In the genomic region with DNA sequence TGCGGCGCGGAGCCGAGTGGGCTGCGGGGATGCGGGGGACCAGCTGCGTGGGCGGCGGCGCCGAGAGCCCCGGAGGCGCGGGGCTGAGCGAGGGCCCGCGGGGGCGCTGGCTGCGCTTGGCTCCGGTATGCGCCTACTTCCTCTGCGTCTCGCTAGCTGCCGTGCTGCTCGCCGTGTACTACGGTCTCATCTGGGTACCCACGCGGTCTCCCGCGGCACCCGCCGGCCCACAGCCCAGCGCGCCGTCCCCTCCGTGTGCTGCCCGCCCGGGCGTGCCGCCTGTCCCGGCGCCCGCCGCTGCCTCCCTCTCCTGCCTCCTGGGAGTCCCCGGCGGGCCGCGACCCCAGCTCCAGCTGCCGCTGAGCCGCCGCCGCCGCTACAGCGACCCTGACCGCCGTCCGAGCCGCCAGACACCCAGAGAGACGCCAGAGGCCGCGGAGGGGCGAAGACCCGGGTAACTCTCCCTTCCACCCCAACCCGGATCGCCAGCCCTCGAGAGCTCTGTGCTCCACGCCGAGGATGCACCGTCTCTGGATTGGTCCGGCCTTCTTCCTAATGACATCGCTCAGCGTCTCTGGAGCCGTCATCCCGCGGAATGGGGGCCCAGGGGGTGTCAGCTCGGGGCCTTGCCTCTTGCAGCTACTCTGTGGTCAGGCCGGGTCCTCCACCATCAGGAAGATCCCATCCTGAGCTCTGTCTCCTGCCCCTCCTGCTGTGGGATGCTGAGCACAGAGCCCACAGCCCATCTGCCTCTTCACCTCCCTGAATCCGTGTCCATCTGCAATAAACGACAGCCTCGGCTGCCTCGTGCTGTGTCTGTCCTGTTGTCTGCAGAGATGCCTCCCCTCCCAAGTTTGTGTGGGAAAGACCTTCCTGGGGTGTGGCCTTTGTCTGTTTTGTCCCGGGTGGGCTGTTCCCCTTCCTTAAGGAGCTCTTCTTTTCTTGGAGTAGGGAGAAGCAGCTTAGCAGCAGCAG, we compare ENCODE assay signal across 2 cellular contexts.
A peak's percentile ranks its signal among the peaks of the same experiment; 100 is the strongest.
TF ChIP-seq lines count a peak whose summit lies in the region.

No MANE protein-coding gene starts in this region.

TF ChIP-seq in Ishikawa, 13 proteins besides CTCF, POLR2A, EP300 and RAD21:
- TF ChIP-seq MAX (IDR thresholded peaks at IDR 0.05) (no peak; the same call in 1 of the 2 replicates), ZBTB7A (IDR thresholded peaks at IDR 0.05; ENCODE audit: low read depth) (peak; percentile 33; the same call in 1 of the 2 replicates), EGR1 (IDR thresholded peaks at IDR 0.05) (peak; percentile 88), TCF12 (IDR thresholded peaks at IDR 0.05; ENCODE audit: low read depth) (no peak), FOXM1 (IDR thresholded peaks at IDR 0.05; ENCODE audit: borderline replicate concordance, low read depth) (no peak), TAF1 (IDR thresholded peaks at IDR 0.05; ENCODE audit: low read depth) (no peak)

TF ChIP-seq in GM12878, 131 proteins besides CTCF, POLR2A, EP300 and RAD21 (continues in another document):
- TF ChIP-seq, protein P1, sequence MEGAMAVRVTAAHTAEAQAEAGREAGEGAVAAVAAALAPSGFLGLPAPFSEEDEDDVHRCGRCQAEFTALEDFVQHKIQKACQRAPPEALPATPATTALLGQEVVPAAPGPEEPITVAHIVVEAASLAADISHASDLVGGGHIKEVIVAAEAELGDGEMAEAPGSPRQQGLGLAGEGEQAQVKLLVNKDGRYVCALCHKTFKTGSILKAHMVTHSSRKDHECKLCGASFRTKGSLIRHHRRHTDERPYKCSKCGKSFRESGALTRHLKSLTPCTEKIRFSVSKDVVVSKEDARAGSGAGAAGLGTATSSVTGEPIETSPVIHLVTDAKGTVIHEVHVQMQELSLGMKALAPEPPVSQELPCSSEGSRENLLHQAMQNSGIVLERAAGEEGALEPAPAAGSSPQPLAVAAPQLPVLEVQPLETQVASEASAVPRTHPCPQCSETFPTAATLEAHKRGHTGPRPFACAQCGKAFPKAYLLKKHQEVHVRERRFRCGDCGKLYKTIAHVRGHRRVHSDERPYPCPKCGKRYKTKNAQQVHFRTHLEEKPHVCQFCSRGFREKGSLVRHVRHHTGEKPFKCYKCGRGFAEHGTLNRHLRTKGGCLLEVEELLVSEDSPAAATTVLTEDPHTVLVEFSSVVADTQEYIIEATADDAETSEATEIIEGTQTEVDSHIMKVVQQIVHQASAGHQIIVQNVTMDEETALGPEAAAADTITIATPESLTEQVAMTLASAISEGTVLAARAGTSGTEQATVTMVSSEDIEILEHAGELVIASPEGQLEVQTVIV (IDR thresholded peaks at IDR 0.05; ENCODE audit: borderline replicate concordance, partially characterized antibody), result no peak
- no peak for TF ChIP-seq KAT2A (conservative IDR thresholded peaks at IDR 0.05; ENCODE audit: control insufficient read depth, low read depth, low read length)
- peak; percentile 94 for TF ChIP-seq BACH1 (IDR thresholded peaks at IDR 0.05; ENCODE audit: borderline replicate concordance)
- TF ChIP-seq IKZF1 (conservative IDR thresholded peaks at IDR 0.05), result peak; percentile 52
- no peak for TF ChIP-seq E2F4 (IDR thresholded peaks at IDR 0.05; ENCODE audit: low read depth, low read length)
- TF ChIP-seq SIN3A (IDR thresholded peaks at IDR 0.05; ENCODE audit: low read depth, low read length), result no peak
- no peak for TF ChIP-seq RB1 (IDR thresholded peaks at IDR 0.05; ENCODE audit: borderline replicate concordance)
- TF ChIP-seq ZNF217 (IDR thresholded peaks at IDR 0.05), result peak; percentile 36; the same call in 1 of the 2 replicates
- no peak for TF ChIP-seq SUZ12 (IDR thresholded peaks at IDR 0.05; ENCODE audit: unreplicated experiment)
- TF ChIP-seq SMARCA5 (IDR thresholded peaks at IDR 0.05), result peak; percentile 76; the same call in 1 of the 2 replicates
- peak; percentile 91 for TF ChIP-seq DPF2 (IDR thresholded peaks at IDR 0.05)
- TF ChIP-seq, protein P2, sequence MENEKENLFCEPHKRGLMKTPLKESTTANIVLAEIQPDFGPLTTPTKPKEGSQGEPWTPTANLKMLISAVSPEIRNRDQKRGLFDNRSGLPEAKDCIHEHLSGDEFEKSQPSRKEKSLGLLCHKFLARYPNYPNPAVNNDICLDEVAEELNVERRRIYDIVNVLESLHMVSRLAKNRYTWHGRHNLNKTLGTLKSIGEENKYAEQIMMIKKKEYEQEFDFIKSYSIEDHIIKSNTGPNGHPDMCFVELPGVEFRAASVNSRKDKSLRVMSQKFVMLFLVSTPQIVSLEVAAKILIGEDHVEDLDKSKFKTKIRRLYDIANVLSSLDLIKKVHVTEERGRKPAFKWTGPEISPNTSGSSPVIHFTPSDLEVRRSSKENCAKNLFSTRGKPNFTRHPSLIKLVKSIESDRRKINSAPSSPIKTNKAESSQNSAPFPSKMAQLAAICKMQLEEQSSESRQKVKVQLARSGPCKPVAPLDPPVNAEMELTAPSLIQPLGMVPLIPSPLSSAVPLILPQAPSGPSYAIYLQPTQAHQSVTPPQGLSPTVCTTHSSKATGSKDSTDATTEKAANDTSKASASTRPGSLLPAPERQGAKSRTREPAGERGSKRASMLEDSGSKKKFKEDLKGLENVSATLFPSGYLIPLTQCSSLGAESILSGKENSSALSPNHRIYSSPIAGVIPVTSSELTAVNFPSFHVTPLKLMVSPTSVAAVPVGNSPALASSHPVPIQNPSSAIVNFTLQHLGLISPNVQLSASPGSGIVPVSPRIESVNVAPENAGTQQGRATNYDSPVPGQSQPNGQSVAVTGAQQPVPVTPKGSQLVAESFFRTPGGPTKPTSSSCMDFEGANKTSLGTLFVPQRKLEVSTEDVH (IDR thresholded peaks at IDR 0.05; ENCODE audit: low read depth, partially characterized antibody), result no peak
- no peak for TF ChIP-seq CHD1 (IDR thresholded peaks at IDR 0.05; ENCODE audit: low read depth, low read length)
- TF ChIP-seq RUNX3 (IDR thresholded peaks at IDR 0.05; ENCODE audit: low read length), result no peak
- TF ChIP-seq SREBF1 (IDR thresholded peaks at IDR 0.05; ENCODE audit: low read length), result no peak
- TF ChIP-seq, protein P3, sequence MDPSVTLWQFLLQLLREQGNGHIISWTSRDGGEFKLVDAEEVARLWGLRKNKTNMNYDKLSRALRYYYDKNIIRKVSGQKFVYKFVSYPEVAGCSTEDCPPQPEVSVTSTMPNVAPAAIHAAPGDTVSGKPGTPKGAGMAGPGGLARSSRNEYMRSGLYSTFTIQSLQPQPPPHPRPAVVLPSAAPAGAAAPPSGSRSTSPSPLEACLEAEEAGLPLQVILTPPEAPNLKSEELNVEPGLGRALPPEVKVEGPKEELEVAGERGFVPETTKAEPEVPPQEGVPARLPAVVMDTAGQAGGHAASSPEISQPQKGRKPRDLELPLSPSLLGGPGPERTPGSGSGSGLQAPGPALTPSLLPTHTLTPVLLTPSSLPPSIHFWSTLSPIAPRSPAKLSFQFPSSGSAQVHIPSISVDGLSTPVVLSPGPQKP (IDR thresholded peaks at IDR 0.05; ENCODE audit: low read depth, low read length), result no peak
- no peak for TF ChIP-seq YBX1 (IDR thresholded peaks at IDR 0.05)
- no peak for TF ChIP-seq CEBPB (IDR thresholded peaks at IDR 0.05; ENCODE audit: borderline replicate concordance in 1 of 2, low read depth in 2 of 2, low read length in 2 of 2)
- TF ChIP-seq, protein P4, sequence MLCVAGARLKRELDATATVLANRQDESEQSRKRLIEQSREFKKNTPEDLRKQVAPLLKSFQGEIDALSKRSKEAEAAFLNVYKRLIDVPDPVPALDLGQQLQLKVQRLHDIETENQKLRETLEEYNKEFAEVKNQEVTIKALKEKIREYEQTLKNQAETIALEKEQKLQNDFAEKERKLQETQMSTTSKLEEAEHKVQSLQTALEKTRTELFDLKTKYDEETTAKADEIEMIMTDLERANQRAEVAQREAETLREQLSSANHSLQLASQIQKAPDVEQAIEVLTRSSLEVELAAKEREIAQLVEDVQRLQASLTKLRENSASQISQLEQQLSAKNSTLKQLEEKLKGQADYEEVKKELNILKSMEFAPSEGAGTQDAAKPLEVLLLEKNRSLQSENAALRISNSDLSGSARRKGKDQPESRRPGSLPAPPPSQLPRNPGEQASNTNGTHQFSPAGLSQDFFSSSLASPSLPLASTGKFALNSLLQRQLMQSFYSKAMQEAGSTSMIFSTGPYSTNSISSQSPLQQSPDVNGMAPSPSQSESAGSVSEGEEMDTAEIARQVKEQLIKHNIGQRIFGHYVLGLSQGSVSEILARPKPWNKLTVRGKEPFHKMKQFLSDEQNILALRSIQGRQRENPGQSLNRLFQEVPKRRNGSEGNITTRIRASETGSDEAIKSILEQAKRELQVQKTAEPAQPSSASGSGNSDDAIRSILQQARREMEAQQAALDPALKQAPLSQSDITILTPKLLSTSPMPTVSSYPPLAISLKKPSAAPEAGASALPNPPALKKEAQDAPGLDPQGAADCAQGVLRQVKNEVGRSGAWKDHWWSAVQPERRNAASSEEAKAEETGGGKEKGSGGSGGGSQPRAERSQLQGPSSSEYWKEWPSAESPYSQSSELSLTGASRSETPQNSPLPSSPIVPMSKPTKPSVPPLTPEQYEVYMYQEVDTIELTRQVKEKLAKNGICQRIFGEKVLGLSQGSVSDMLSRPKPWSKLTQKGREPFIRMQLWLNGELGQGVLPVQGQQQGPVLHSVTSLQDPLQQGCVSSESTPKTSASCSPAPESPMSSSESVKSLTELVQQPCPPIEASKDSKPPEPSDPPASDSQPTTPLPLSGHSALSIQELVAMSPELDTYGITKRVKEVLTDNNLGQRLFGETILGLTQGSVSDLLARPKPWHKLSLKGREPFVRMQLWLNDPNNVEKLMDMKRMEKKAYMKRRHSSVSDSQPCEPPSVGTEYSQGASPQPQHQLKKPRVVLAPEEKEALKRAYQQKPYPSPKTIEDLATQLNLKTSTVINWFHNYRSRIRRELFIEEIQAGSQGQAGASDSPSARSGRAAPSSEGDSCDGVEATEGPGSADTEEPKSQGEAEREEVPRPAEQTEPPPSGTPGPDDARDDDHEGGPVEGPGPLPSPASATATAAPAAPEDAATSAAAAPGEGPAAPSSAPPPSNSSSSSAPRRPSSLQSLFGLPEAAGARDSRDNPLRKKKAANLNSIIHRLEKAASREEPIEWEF (IDR thresholded peaks at IDR 0.05; ENCODE audit: insufficient replicate concordance, low read depth, low read length), result no peak
- TF ChIP-seq BMI1 (IDR thresholded peaks at IDR 0.05; ENCODE audit: borderline replicate concordance), result no peak
- peak; percentile 94 for TF ChIP-seq GATAD2B (conservative IDR thresholded peaks at IDR 0.05; ENCODE audit: low read depth)
- no peak for TF ChIP-seq FOXM1 (IDR thresholded peaks at IDR 0.05; ENCODE audit: low read depth, low read length)
- TF ChIP-seq PML (IDR thresholded peaks at IDR 0.05; ENCODE audit: low read length), result no peak
- TF ChIP-seq TARDBP (IDR thresholded peaks at IDR 0.05; ENCODE audit: borderline replicate concordance), result no peak
- TF ChIP-seq, protein P5, sequence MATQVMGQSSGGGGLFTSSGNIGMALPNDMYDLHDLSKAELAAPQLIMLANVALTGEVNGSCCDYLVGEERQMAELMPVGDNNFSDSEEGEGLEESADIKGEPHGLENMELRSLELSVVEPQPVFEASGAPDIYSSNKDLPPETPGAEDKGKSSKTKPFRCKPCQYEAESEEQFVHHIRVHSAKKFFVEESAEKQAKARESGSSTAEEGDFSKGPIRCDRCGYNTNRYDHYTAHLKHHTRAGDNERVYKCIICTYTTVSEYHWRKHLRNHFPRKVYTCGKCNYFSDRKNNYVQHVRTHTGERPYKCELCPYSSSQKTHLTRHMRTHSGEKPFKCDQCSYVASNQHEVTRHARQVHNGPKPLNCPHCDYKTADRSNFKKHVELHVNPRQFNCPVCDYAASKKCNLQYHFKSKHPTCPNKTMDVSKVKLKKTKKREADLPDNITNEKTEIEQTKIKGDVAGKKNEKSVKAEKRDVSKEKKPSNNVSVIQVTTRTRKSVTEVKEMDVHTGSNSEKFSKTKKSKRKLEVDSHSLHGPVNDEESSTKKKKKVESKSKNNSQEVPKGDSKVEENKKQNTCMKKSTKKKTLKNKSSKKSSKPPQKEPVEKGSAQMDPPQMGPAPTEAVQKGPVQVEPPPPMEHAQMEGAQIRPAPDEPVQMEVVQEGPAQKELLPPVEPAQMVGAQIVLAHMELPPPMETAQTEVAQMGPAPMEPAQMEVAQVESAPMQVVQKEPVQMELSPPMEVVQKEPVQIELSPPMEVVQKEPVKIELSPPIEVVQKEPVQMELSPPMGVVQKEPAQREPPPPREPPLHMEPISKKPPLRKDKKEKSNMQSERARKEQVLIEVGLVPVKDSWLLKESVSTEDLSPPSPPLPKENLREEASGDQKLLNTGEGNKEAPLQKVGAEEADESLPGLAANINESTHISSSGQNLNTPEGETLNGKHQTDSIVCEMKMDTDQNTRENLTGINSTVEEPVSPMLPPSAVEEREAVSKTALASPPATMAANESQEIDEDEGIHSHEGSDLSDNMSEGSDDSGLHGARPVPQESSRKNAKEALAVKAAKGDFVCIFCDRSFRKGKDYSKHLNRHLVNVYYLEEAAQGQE (IDR thresholded peaks at IDR 0.05; ENCODE audit: low read depth, low read length), result no peak
- TF ChIP-seq POLR2AphosphoS5 (IDR thresholded peaks at IDR 0.05; ENCODE audit: low read length), result no peak; the same call in 1 of the 2 replicates
- peak; percentile 53; the same call in 1 of the 2 replicates for TF ChIP-seq MXI1 (IDR thresholded peaks at IDR 0.05; ENCODE audit: low read depth, low read length)
- no peak for TF ChIP-seq CREM (IDR thresholded peaks at IDR 0.05; ENCODE audit: low read depth)
- TF ChIP-seq, protein P6, sequence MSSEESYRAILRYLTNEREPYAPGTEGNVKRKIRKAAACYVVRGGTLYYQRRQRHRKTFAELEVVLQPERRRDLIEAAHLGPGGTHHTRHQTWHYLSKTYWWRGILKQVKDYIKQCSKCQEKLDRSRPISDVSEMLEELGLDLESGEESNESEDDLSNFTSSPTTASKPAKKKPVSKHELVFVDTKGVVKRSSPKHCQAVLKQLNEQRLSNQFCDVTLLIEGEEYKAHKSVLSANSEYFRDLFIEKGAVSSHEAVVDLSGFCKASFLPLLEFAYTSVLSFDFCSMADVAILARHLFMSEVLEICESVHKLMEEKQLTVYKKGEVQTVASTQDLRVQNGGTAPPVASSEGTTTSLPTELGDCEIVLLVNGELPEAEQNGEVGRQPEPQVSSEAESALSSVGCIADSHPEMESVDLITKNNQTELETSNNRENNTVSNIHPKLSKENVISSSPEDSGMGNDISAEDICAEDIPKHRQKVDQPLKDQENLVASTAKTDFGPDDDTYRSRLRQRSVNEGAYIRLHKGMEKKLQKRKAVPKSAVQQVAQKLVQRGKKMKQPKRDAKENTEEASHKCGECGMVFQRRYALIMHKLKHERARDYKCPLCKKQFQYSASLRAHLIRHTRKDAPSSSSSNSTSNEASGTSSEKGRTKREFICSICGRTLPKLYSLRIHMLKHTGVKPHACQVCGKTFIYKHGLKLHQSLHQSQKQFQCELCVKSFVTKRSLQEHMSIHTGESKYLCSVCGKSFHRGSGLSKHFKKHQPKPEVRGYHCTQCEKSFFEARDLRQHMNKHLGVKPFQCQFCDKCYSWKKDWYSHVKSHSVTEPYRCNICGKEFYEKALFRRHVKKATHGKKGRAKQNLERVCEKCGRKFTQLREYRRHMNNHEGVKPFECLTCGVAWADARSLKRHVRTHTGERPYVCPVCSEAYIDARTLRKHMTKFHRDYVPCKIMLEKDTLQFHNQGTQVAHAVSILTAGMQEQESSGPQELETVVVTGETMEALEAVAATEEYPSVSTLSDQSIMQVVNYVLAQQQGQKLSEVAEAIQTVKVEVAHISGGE (CRISPR knock-in tag; IDR thresholded peaks at IDR 0.05), result no peak
- no peak for TF ChIP-seq MAX (IDR thresholded peaks at IDR 0.05; ENCODE audit: low read depth, low read length)
